In genomic region chr10:93062499-93063216, GRCh38 we compare ENCODE assay signal across 1 cellular context.
TF ChIP-seq lines count a peak whose summit lies in the region.

No MANE protein-coding gene starts in this region.

TF ChIP-seq in GM12878, 131 proteins besides CTCF, POLR2A, EP300 and RAD21:
- TF ChIP-seq EED (IDR thresholded peaks at IDR 0.05; ENCODE audit: low read depth) (no peak), FOXK2 (IDR thresholded peaks at IDR 0.05) (no peak), HDAC2 (IDR thresholded peaks at IDR 0.05) (no peak), NKRF (conservative IDR thresholded peaks at IDR 0.05) (no peak), RFX5 (IDR thresholded peaks at IDR 0.05; ENCODE audit: low read depth, low read length) (no peak), HDGF (IDR thresholded peaks at IDR 0.05) (no peak), NR2C1 (IDR thresholded peaks at IDR 0.05) (no peak), HDAC6 (IDR thresholded peaks at IDR 0.05; ENCODE audit: unreplicated experiment) (peak; percentile 91), SIN3A (IDR thresholded peaks at IDR 0.05; ENCODE audit: low read depth, low read length) (no peak), IKZF2 (IDR thresholded peaks at IDR 0.05) (no peak), PAX5 (IDR thresholded peaks at IDR 0.05; ENCODE audit: borderline replicate concordance, low read depth, low read length) (0 out of 2 replicates have a peak, but pooled peaks have one; percentile 29), REST (IDR thresholded peaks at IDR 0.05; ENCODE audit: low read depth, low read length) (no peak), E4F1 (IDR thresholded peaks at IDR 0.05; ENCODE audit: borderline replicate concordance, partially characterized antibody) (no peak), ESRRA (IDR thresholded peaks at IDR 0.05; ENCODE audit: low read length) (no peak), ZBTB33 (IDR thresholded peaks at IDR 0.05) (no peak), RBBP5 (conservative IDR thresholded peaks at IDR 0.05) (no peak), POLR2AphosphoS2 (IDR thresholded peaks at IDR 0.05; ENCODE audit: low read depth, low read length) (no peak), FOS (IDR thresholded peaks at IDR 0.05; ENCODE audit: borderline replicate concordance, extremely low read depth, insufficient read length) (no peak)
